1 cellular context compared by ENCODE assay signal in the genomic region with DNA sequence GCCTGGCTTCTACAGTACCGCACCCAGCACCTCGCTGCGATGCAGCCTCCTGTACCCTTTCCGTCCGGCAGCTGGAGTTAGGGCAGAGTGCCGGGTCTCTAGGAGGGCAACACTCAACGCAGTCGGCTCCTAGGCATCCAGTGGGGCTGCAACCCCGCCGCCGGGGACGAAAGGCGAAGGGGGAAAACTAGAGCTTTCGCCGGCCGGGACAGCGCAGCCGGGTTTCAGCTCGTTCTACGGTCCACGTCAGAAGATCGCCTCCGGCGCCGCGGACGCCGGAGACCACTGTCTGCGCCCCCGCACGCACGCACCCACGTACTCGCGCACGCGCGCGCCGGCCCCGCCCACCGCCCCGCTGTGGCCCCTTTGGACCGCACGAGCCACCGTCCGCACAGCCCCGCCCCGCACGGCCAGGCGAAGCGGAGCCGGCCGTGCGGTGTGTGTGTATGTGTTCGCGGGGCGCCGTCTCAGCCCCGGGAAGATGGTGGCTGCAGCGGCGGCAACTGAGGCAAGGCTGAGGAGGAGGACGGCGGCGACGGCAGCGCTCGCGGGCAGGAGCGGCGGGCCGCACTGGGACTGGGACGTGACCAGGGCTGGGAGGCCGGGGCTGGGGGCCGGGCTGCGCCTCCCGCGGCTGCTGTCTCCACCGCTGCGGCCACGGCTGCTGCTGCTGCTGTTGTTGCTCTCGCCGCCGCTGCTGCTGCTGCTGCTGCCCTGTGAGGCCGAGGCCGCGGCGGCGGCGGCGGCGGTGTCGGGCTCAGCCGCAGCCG.
TF ChIP-seq lines count a peak whose summit lies in the region.

Gene ATRN, plus strand, starts transcription at position 392 of the 770 bp plus-strand sequence. Its CDS starts 90 bp downstream, at position 482.

TF ChIP-seq in HEK293, 187 proteins besides CTCF, POLR2A, EP300 and RAD21 (continued from another document and continues in another):
- TF ChIP-seq ZNF214 (tag by site-specific recombination; IDR thresholded peaks at IDR 0.05; ENCODE audit: borderline replicate concordance) (no peak), ZFP3 (tag by site-specific recombination; IDR thresholded peaks at IDR 0.05; ENCODE audit: low read depth) (no peak), ZNF521 (tag by site-specific recombination; IDR thresholded peaks at IDR 0.05) (no peak), ZNF202 (tag by site-specific recombination; IDR thresholded peaks at IDR 0.05; ENCODE audit: borderline replicate concordance) (0 out of 2 replicates have a peak, but pooled peaks have one; percentile 34), ZNF302 (tag by site-specific recombination; IDR thresholded peaks at IDR 0.05; ENCODE audit: low read depth) (no peak), ZBTB17 (tag by site-specific recombination; IDR thresholded peaks at IDR 0.05) (0 out of 2 replicates have a peak, but pooled peaks have one; percentile 15), WT1 (tag by site-specific recombination; IDR thresholded peaks at IDR 0.05) (0 out of 2 replicates have a peak, but pooled peaks have one; percentile 13), ZNF138 (tag by site-specific recombination; IDR thresholded peaks at IDR 0.05; ENCODE audit: borderline replicate concordance) (no peak), ZNF776 (tag by site-specific recombination; IDR thresholded peaks at IDR 0.05; ENCODE audit: borderline replicate concordance) (no peak), ZNF292 (tag by site-specific recombination; IDR thresholded peaks at IDR 0.05; ENCODE audit: borderline replicate concordance, low read depth) (no peak), RBAK (tag by site-specific recombination; IDR thresholded peaks at IDR 0.05) (no peak), ZNF510 (tag by site-specific recombination; IDR thresholded peaks at IDR 0.05; ENCODE audit: insufficient replicate concordance) (no peak), ZNF112 (tag by site-specific recombination; IDR thresholded peaks at IDR 0.05) (no peak), ZNF335 (tag by site-specific recombination; conservative IDR thresholded peaks at IDR 0.05) (peak; percentile 80), ZNF146 (tag by site-specific recombination; IDR thresholded peaks at IDR 0.05) (no peak), GLIS1 (tag by site-specific recombination; IDR thresholded peaks at IDR 0.05) (peak; percentile 33; the same call in 1 of the 2 replicates), SETDB1 (IDR thresholded peaks at IDR 0.05; ENCODE audit: insufficient read length, low read length) (no peak), ZBTB6 (tag by site-specific recombination; IDR thresholded peaks at IDR 0.05) (peak; percentile 83), ZNF747 (tag by site-specific recombination; IDR thresholded peaks at IDR 0.05) (no peak), ZNF585B (tag by site-specific recombination; IDR thresholded peaks at IDR 0.05) (no peak), AEBP2 (tag by site-specific recombination; IDR thresholded peaks at IDR 0.05; ENCODE audit: borderline replicate concordance) (no peak), ZBTB20 (tag by site-specific recombination; IDR thresholded peaks at IDR 0.05) (peak; percentile 10; the same call in 1 of the 2 replicates), ZNF394 (tag by site-specific recombination; IDR thresholded peaks at IDR 0.05; ENCODE audit: borderline replicate concordance) (no peak), ZNF654 (tag by site-specific recombination; IDR thresholded peaks at IDR 0.05; ENCODE audit: low read depth) (no peak), SP2 (tag by site-specific recombination; IDR thresholded peaks at IDR 0.05) (0 out of 2 replicates have a peak, but pooled peaks have one; percentile 8), ZEB2 (tag by site-specific recombination; IDR thresholded peaks at IDR 0.05) (no peak), ZNF610 (tag by site-specific recombination; IDR thresholded peaks at IDR 0.05; ENCODE audit: borderline replicate concordance) (no peak), ZNF324 (tag by site-specific recombination; IDR thresholded peaks at IDR 0.05) (no peak), ZNF223 (tag by site-specific recombination; IDR thresholded peaks at IDR 0.05) (no peak), ZNF155 (tag by site-specific recombination; IDR thresholded peaks at IDR 0.05) (no peak), ZNF555 (tag by site-specific recombination; conservative IDR thresholded peaks at IDR 0.05) (no peak), ZNF830 (tag by site-specific recombination; IDR thresholded peaks at IDR 0.05; ENCODE audit: low read depth) (no peak), ZFP41 (tag by site-specific recombination; IDR thresholded peaks at IDR 0.05; ENCODE audit: borderline replicate concordance) (no peak)
- TF ChIP-seq, protein P1, sequence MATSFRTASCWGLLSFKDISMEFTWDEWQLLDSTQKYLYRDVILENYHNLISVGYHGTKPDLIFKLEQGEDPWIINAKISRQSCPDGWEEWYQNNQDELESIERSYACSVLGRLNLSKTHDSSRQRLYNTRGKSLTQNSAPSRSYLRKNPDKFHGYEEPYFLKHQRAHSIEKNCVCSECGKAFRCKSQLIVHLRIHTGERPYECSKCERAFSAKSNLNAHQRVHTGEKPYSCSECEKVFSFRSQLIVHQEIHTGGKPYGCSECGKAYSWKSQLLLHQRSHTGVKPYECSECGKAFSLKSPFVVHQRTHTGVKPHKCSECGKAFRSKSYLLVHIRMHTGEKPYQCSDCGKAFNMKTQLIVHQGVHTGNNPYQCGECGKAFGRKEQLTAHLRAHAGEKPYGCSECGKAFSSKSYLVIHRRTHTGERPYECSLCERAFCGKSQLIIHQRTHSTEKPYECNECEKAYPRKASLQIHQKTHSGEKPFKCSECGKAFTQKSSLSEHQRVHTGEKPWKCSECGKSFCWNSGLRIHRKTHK (tag by site-specific recombination; IDR thresholded peaks at IDR 0.05), result no peak
- TF ChIP-seq, protein P2, sequence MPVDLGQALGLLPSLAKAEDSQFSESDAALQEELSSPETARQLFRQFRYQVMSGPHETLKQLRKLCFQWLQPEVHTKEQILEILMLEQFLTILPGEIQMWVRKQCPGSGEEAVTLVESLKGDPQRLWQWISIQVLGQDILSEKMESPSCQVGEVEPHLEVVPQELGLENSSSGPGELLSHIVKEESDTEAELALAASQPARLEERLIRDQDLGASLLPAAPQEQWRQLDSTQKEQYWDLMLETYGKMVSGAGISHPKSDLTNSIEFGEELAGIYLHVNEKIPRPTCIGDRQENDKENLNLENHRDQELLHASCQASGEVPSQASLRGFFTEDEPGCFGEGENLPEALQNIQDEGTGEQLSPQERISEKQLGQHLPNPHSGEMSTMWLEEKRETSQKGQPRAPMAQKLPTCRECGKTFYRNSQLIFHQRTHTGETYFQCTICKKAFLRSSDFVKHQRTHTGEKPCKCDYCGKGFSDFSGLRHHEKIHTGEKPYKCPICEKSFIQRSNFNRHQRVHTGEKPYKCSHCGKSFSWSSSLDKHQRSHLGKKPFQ (tag by site-specific recombination; IDR thresholded peaks at IDR 0.05), result no peak
- TF ChIP-seq, protein P3, sequence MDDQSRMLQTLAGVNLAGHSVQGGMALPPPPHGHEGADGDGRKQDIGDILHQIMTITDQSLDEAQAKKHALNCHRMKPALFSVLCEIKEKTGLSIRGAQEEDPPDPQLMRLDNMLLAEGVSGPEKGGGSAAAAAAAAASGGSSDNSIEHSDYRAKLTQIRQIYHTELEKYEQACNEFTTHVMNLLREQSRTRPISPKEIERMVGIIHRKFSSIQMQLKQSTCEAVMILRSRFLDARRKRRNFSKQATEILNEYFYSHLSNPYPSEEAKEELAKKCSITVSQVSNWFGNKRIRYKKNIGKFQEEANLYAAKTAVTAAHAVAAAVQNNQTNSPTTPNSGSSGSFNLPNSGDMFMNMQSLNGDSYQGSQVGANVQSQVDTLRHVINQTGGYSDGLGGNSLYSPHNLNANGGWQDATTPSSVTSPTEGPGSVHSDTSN (CRISPR knock-in tag; IDR thresholded peaks at IDR 0.05), result peak; percentile 80; the same call in 1 of the 2 replicates
- TF ChIP-seq, protein P4, sequence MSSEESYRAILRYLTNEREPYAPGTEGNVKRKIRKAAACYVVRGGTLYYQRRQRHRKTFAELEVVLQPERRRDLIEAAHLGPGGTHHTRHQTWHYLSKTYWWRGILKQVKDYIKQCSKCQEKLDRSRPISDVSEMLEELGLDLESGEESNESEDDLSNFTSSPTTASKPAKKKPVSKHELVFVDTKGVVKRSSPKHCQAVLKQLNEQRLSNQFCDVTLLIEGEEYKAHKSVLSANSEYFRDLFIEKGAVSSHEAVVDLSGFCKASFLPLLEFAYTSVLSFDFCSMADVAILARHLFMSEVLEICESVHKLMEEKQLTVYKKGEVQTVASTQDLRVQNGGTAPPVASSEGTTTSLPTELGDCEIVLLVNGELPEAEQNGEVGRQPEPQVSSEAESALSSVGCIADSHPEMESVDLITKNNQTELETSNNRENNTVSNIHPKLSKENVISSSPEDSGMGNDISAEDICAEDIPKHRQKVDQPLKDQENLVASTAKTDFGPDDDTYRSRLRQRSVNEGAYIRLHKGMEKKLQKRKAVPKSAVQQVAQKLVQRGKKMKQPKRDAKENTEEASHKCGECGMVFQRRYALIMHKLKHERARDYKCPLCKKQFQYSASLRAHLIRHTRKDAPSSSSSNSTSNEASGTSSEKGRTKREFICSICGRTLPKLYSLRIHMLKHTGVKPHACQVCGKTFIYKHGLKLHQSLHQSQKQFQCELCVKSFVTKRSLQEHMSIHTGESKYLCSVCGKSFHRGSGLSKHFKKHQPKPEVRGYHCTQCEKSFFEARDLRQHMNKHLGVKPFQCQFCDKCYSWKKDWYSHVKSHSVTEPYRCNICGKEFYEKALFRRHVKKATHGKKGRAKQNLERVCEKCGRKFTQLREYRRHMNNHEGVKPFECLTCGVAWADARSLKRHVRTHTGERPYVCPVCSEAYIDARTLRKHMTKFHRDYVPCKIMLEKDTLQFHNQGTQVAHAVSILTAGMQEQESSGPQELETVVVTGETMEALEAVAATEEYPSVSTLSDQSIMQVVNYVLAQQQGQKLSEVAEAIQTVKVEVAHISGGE (tag by site-specific recombination; conservative IDR thresholded peaks at IDR 0.05; ENCODE audit: low read depth), result no peak
- TF ChIP-seq, protein P5, sequence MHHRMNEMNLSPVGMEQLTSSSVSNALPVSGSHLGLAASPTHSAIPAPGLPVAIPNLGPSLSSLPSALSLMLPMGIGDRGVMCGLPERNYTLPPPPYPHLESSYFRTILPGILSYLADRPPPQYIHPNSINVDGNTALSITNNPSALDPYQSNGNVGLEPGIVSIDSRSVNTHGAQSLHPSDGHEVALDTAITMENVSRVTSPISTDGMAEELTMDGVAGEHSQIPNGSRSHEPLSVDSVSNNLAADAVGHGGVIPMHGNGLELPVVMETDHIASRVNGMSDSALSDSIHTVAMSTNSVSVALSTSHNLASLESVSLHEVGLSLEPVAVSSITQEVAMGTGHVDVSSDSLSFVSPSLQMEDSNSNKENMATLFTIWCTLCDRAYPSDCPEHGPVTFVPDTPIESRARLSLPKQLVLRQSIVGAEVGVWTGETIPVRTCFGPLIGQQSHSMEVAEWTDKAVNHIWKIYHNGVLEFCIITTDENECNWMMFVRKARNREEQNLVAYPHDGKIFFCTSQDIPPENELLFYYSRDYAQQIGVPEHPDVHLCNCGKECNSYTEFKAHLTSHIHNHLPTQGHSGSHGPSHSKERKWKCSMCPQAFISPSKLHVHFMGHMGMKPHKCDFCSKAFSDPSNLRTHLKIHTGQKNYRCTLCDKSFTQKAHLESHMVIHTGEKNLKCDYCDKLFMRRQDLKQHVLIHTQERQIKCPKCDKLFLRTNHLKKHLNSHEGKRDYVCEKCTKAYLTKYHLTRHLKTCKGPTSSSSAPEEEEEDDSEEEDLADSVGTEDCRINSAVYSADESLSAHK (tag by site-specific recombination; IDR thresholded peaks at IDR 0.05), result peak; percentile 56; the same call in 1 of the 2 replicates
- TF ChIP-seq, protein P6, sequence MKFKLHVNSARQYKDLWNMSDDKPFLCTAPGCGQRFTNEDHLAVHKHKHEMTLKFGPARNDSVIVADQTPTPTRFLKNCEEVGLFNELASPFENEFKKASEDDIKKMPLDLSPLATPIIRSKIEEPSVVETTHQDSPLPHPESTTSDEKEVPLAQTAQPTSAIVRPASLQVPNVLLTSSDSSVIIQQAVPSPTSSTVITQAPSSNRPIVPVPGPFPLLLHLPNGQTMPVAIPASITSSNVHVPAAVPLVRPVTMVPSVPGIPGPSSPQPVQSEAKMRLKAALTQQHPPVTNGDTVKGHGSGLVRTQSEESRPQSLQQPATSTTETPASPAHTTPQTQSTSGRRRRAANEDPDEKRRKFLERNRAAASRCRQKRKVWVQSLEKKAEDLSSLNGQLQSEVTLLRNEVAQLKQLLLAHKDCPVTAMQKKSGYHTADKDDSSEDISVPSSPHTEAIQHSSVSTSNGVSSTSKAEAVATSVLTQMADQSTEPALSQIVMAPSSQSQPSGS (tag by site-specific recombination; IDR thresholded peaks at IDR 0.05; ENCODE audit: low read depth), result no peak
